Comparison of ENCODE assay signal across 19 cellular contexts in the genomic region with DNA sequence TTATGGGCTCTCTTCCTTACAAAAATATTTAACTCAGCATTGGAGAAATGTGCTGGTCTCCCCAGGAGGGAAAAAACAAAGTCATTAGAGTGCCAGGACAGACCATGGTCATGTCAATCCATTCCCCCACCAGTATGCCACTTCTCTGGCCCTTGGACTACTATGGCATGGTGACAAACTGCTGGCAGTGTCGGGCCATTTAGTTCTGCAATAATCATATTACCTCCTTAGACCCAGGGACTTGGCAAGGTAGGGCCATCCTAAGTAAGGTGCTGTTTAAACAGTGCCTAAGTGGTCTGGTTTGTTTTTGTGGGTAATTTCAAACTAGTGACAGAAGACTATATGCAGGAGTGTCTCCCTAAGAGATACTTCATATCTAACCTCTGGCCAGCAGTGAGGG.
DNase-seq lines count a peak whose midpoint lies in the region; ATAC-seq and TF ChIP-seq lines count a peak whose summit lies in the region.
"Had no signal": no experiment of that assay in that cellular context is flagged by ENCODE, and none has a peak within 500 bp of the region (broad histone marks: within the 10 kb centered on the region; RNA-seq: fewer than 3 reads in every experiment).

No MANE protein-coding gene starts in this region.

- ATAC-seq in GM18520 (IDR thresholded peaks at IDR 0.05; ENCODE audit: unreplicated experiment) (no peak), GM21367 (IDR thresholded peaks at IDR 0.05; ENCODE audit: unreplicated experiment) (no peak)
- ATAC-seq: GM12878 had no signal

- H3K27ac ChIP-seq in angular gyrus (ENCODE audit: low read depth, low read length) (peak overlapping the region; percentile 58), substantia nigra (ENCODE audit: low read depth, low read length, poor library complexity, severe bottlenecking) (peak overlapping the region; percentile 27), coronary artery (no peak overlapping the region)

- H3K4me3 ChIP-seq in coronary artery, result no peak overlapping the region
- H3K4me3 ChIP-seq: GM12878, HAP-1 had no signal

- TF ChIP-seq CTCF in coronary artery (IDR thresholded peaks at IDR 0.05), result no peak

- DNase-seq in DMS79 treated with DMSO at 0.1 percent for 48 hours (lab: John Stamatoyannopoulos, UW), result peak; percentile 48
- DNase-seq in NCI-H2029 treated with DMSO at 0.1 percent for 48 hours (lab: John Stamatoyannopoulos, UW), result peak; percentile 75
- no peak for DNase-seq in substantia nigra (lab: John Stamatoyannopoulos, UW)
- no peak for DNase-seq in coronary artery (ENCODE audit: low spot score)
- no peak for DNase-seq in SIG-M5 treated with dmso at 0.1 percent for 504 hours (lab: John Stamatoyannopoulos, UW; ENCODE audit: unreplicated experiment)
- DNase-seq: C1 segment of cervical spinal cord; Calu3; CD4-positive, alpha-beta memory T cell; COR-L47; DMS53; EL; GDM1; GOT3; HFFc6 had no signal

Comparison
In these comparisons a context has a peak if more than half of its experiments do, and no peak if none do; other contexts are left out.
1. DNase-seq: peak in DMS79 treated with DMSO at 0.1 percent for 48 hours (single experiment) and NCI-H2029 treated with DMSO at 0.1 percent for 48 hours (single experiment); none in substantia nigra (0 of 49), coronary artery (single experiment) and SIG-M5 treated with dmso at 0.1 percent for 504 hours (single experiment).
2. H3K27ac ChIP-seq: peak in angular gyrus (single experiment) and substantia nigra (single experiment); none in coronary artery (0 of 2).